8 cellular contexts compared by ENCODE assay signal in the genomic region with DNA sequence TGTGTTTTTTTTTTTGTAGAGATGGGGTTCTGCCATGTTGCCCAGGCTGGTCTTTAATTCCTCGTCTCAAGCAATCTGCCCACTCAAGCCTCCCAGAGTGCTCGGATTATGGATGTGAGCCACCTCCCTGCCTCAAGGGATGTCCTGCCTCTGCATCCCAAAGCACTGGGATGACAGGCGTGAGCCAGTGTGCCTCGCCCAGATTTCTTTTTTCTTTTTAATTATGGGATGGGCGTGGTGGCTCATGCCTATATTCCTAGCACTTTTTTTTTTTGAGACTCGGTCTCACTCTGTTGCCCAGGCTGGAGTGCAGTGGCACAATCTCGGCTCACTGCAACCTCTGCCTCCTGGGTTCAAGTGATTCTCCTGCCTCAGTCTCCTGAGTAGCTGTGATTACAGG. TPM values are rescaled to one million over a fixed set of nuclear protein-coding genes. Genes with fewer than 3 reads are reported as not detected.
DNase-seq lines count a peak whose midpoint lies in the region; ATAC-seq and TF ChIP-seq lines count a peak whose summit lies in the region.
"Not testable (repeated sequence)": the region's sequence is repeated elsewhere in the genome, so short reads cannot be mapped to it uniquely, and the experiment has no call there.

No MANE protein-coding gene starts in this region.

- WGBS in suprapubic skin = 53% methylated on average over 7 of the region's 7 CpGs

- peaks cover 40 to 77% (median 63%) of the 10 kb centered on the region in 10 experiments for H3K4me1 ChIP-seq in BLaER1 treated with 17β-estradiol and CSF1 and Interleukin-3, amounts not matched to agents 10 nM and 100 nM
- H3K4me1 ChIP-seq in HEK293 (ENCODE audit: control insufficient read depth, insufficient read depth, low read length); foreskin keratinocyte; mucosa of descending colon (ENCODE audit: low read depth): not testable (repeated sequence)
- H3K4me1 ChIP-seq in RWPE2 (ENCODE audit: insufficient read depth, poor library complexity, severe bottlenecking) (peaks cover 19% of the 10 kb centered on the region), suprapubic skin (peaks cover 35% of the 10 kb centered on the region)

- H3K27me3 ChIP-seq in BLaER1 treated with 17β-estradiol and CSF1 and Interleukin-3, amounts not matched to agents 10 nM and 100 nM; RWPE2 (ENCODE audit: insufficient read depth, poor library complexity, severe bottlenecking); foreskin keratinocyte; suprapubic skin: not testable (repeated sequence)

- H3K9me3 Mint-ChIP-seq in activated CD4-positive, alpha-beta T cell treated with anti-CD3 and anti-CD28 coated beads, Interleukin-2, amount 10 ng/mL, durations not matched to agents 7 days and 5 days; dendritic cell treated with granulocyte-macrophage colony-stimulating factor and Interleukin-4, amounts not matched to agents 40 ng/mL and 50 ng/mL, for 4 days: not testable (repeated sequence)

- not testable (repeated sequence) for H3K4me3 Mint-ChIP-seq in activated CD4-positive, alpha-beta T cell treated with anti-CD3 and anti-CD28 coated beads, Interleukin-2, amount 10 ng/mL, durations not matched to agents 7 days and 5 days; dendritic cell treated with granulocyte-macrophage colony-stimulating factor and Interleukin-4, amounts not matched to agents 40 ng/mL and 50 ng/mL, for 4 days

- peak overlapping the region; percentile 41 to 82 (median 68); a peak in 19 of 22 replicates for H3K4me2 ChIP-seq in BLaER1 treated with 17β-estradiol and CSF1 and Interleukin-3, amounts not matched to agents 10 nM and 100 nM

- H3K9me3 ChIP-seq in BLaER1 treated with 17β-estradiol and CSF1 and Interleukin-3, amounts not matched to agents 10 nM and 100 nM (replicated peaks in 1 of 11); HEK293 (ENCODE audit: control insufficient read depth, insufficient read depth, low read depth, low read length); RWPE2 (ENCODE audit: severe bottlenecking); mucosa of descending colon; suprapubic skin: not testable (repeated sequence)

- CTCF ChIA-PET in HEK293 (lab: Yijun Ruan, JAX) = not testable (repeated sequence)
- CTCF ChIA-PET in activated CD4-positive, alpha-beta T cell treated with anti-CD3 and anti-CD28 coated beads, Interleukin-2, amount 10 ng/mL, durations not matched to agents 7 days and 5 days (lab: Charles Lee) = interaction anchor here (1.8 kb wide), 1 partner anchor 10 kb away, joined by 5 read pairs; no protein-coding TSS in a partner anchor

- peaks cover 31 to 56% (median 41%) of the 10 kb centered on the region in 11 experiments for H3K36me3 ChIP-seq in BLaER1 treated with 17β-estradiol and CSF1 and Interleukin-3, amounts not matched to agents 10 nM and 100 nM
- H3K36me3 ChIP-seq in HEK293 (ENCODE audit: control insufficient read depth in 2 of 2, insufficient read depth in 1 of 2, low read length in 2 of 2) = peaks cover 15 to 16% of the 10 kb centered on the region in 2 experiments; a peak in 2 of 3 replicates
- peaks cover 32% of the 10 kb centered on the region for H3K36me3 ChIP-seq in RWPE2 (ENCODE audit: low read depth)
- H3K36me3 ChIP-seq in mucosa of descending colon (ENCODE audit: low read depth) = not testable (repeated sequence)
- H3K36me3 ChIP-seq in suprapubic skin = peaks cover 21% of the 10 kb centered on the region

- H3K9ac ChIP-seq in BLaER1 treated with 17β-estradiol and CSF1 and Interleukin-3, amounts not matched to agents 10 nM and 100 nM = 0 out of 22 replicates have a peak overlapping the region, but pooled peaks of 1 of the 11 experiments have one; percentile 14

- TF ChIP-seq CTCF in HEK293 (tag by site-specific recombination; IDR thresholded peaks at IDR 0.05); RWPE2 (IDR thresholded peaks at IDR 0.05; ENCODE audit: poor library complexity, severe bottlenecking); foreskin keratinocyte (conservative IDR thresholded peaks at IDR 0.05); mucosa of descending colon (IDR thresholded peaks at IDR 0.05); suprapubic skin (IDR thresholded peaks at IDR 0.05): not testable (repeated sequence)

- H3K27ac ChIP-seq in BLaER1 treated with 17β-estradiol and CSF1 and Interleukin-3, amounts not matched to agents 10 nM and 100 nM; HEK293 (ENCODE audit: extremely low read depth, low read depth, low read length); foreskin keratinocyte: not testable (repeated sequence)
- H3K27ac ChIP-seq in RWPE2 (ENCODE audit: poor library complexity, severe bottlenecking) = peak overlapping the region; percentile 14
- H3K27ac ChIP-seq in suprapubic skin = peak overlapping the region; percentile 10

- ATAC-seq in RWPE2 (ENCODE audit: low read depth) = not testable (repeated sequence)
- ATAC-seq in foreskin keratinocyte (peak; percentile 7), mucosa of descending colon (peak; percentile 63)

- peaks cover 11% of the 10 kb centered on the region for H3K36me3 Mint-ChIP-seq in activated CD4-positive, alpha-beta T cell treated with anti-CD3 and anti-CD28 coated beads, Interleukin-2, amount 10 ng/mL, durations not matched to agents 7 days and 5 days (ENCODE audit: low read depth)
- H3K36me3 Mint-ChIP-seq in dendritic cell treated with granulocyte-macrophage colony-stimulating factor and Interleukin-4, amounts not matched to agents 40 ng/mL and 50 ng/mL, for 4 days (ENCODE audit: low read depth) = peaks cover 41% of the 10 kb centered on the region

- TF ChIP-seq POLR2A in suprapubic skin (IDR thresholded peaks at IDR 0.05) = not testable (repeated sequence)

- peaks cover 20% of the 10 kb centered on the region for H3K4me1 Mint-ChIP-seq in activated CD4-positive, alpha-beta T cell treated with anti-CD3 and anti-CD28 coated beads, Interleukin-2, amount 10 ng/mL, durations not matched to agents 7 days and 5 days
- H3K4me1 Mint-ChIP-seq in dendritic cell treated with granulocyte-macrophage colony-stimulating factor and Interleukin-4, amounts not matched to agents 40 ng/mL and 50 ng/mL, for 4 days (ENCODE audit: low read depth) = peaks cover 45% of the 10 kb centered on the region

- not testable (repeated sequence) for H3K4me3 ChIP-seq in BLaER1 treated with 17β-estradiol and CSF1 and Interleukin-3, amounts not matched to agents 10 nM and 100 nM; HEK293 (ENCODE audit: low read depth, low read length); RWPE2 (ENCODE audit: severe bottlenecking); mucosa of descending colon; suprapubic skin

- peak overlapping the region; percentile 27 for H3K27ac Mint-ChIP-seq in activated CD4-positive, alpha-beta T cell treated with anti-CD3 and anti-CD28 coated beads, Interleukin-2, amount 10 ng/mL, durations not matched to agents 7 days and 5 days
- peak overlapping the region; percentile 65 for H3K27ac Mint-ChIP-seq in dendritic cell treated with granulocyte-macrophage colony-stimulating factor and Interleukin-4, amounts not matched to agents 40 ng/mL and 50 ng/mL, for 4 days

- intact Hi-C loops in dendritic cell treated with granulocyte-macrophage colony-stimulating factor and Interleukin-4, amounts not matched to agents 40 ng/mL and 50 ng/mL, for 4 days (cut with micrococcal nuclease) = loop anchor here (2.0 kb wide), 1 partner anchor 31 kb away; no protein-coding TSS in a partner anchor
- intact Hi-C loops in mucosa of descending colon (cut with DNase I, micrococcal nuclease) = not testable (repeated sequence)

- peaks cover 6 to 94% (median 34%) of the 10 kb centered on the region in 11 experiments; a peak in 13 of 22 replicates for H4K20me1 ChIP-seq in BLaER1 treated with 17β-estradiol and CSF1 and Interleukin-3, amounts not matched to agents 10 nM and 100 nM

- not testable (repeated sequence) for H3K27me3 Mint-ChIP-seq in activated CD4-positive, alpha-beta T cell treated with anti-CD3 and anti-CD28 coated beads, Interleukin-2, amount 10 ng/mL, durations not matched to agents 7 days and 5 days; dendritic cell treated with granulocyte-macrophage colony-stimulating factor and Interleukin-4, amounts not matched to agents 40 ng/mL and 50 ng/mL, for 4 days

- not testable (repeated sequence) for DNase-seq in RWPE2 (ENCODE audit: low spot score); activated CD4-positive, alpha-beta T cell treated with anti-CD3 and anti-CD28 coated beads, Interleukin-2, amount 10 ng/mL, durations not matched to agents 7 days and 5 days; foreskin keratinocyte; suprapubic skin (ENCODE audit: low spot score in 2 of 2)
- peak in 1 of 3 donors; percentile 7 for DNase-seq in mucosa of descending colon

- POLR2A ChIA-PET in HEK293 (lab: Yijun Ruan, JAX); activated CD4-positive, alpha-beta T cell treated with anti-CD3 and anti-CD28 coated beads, Interleukin-2, amount 10 ng/mL, durations not matched to agents 7 days and 5 days (lab: Charles Lee): not testable (repeated sequence)

- TF ChIP-seq EP300 in suprapubic skin (IDR thresholded peaks at IDR 0.05) = not testable (repeated sequence)

RNA-seq across cellular contexts. Expression of gene MBTD1, which starts 34.3 kb away (rescaled TPM):
- total RNA-seq in activated CD4-positive, alpha-beta T cell treated with anti-CD3 and anti-CD28 coated beads, Interleukin-2, amount 10 ng/mL, durations not matched to agents 7 days and 5 days = 10 to 100 TPM; 13.8 to 14.5 TPM
- total RNA-seq in foreskin keratinocyte (5.0 and 5.2 TPM in 2 replicates), mucosa of descending colon (10 to 100 TPM; 13.7 to 19.5 (median 15.9) TPM), suprapubic skin (10 to 100 TPM; 15.3 to 91.7 (median 25.8) TPM)
- polyA plus RNA-seq in foreskin keratinocyte = 1.3 TPM in 2 replicates

RNA-seq across cellular contexts. Expression of gene UTP18, which starts 34.8 kb away (rescaled TPM):
- total RNA-seq in activated CD4-positive, alpha-beta T cell treated with anti-CD3 and anti-CD28 coated beads, Interleukin-2, amount 10 ng/mL, durations not matched to agents 7 days and 5 days = 10 to 100 TPM; 42.9 to 45.5 TPM
- 52.6 and 62.6 TPM in 2 replicates for total RNA-seq in foreskin keratinocyte
- polyA plus RNA-seq in foreskin keratinocyte = 39.5 and 52.1 TPM in 2 replicates
- total RNA-seq in mucosa of descending colon = 10 to 100 TPM; 12.6 to 21.0 (median 16.3) TPM
- 10 to 100 TPM; 26.5 to 49.6 (median 45.1) TPM for total RNA-seq in suprapubic skin

RNA-seq across cellular contexts. Expression of gene NME2, which starts 59.3 kb away (rescaled TPM):
- 100 to 1,000 TPM; 368 to 415 TPM for total RNA-seq in activated CD4-positive, alpha-beta T cell treated with anti-CD3 and anti-CD28 coated beads, Interleukin-2, amount 10 ng/mL, durations not matched to agents 7 days and 5 days
- total RNA-seq in foreskin keratinocyte (1,137 TPM in 2 replicates), mucosa of descending colon (100 to 1,000 TPM; 306 to 433 (median 397) TPM), suprapubic skin (100 to 1,000 TPM; 239 to 695 (median 466) TPM)
- polyA plus RNA-seq in foreskin keratinocyte = 1,484 and 1,519 TPM in 2 replicates
